Comparison of ENCODE assay signal across 27 cellular contexts in genomic region chr3:88307666-88308065, GRCh38.
"Had no signal": no experiment of that assay in that cellular context is flagged by ENCODE, and none has a peak within 500 bp of the region (broad histone marks: within the 10 kb centered on the region; RNA-seq: fewer than 3 reads in every experiment).

No MANE protein-coding gene starts in this region.

- H3K4me1 ChIP-seq: body of pancreas, gastrocnemius medialis, parathyroid adenoma, right atrium auricular region, thyroid gland had no signal

- H3K27me3 ChIP-seq: body of pancreas, dorsolateral prefrontal cortex, gastrocnemius medialis, right atrium auricular region, thyroid gland had no signal

- H3K4me2 ChIP-seq: smooth muscle cell had no signal

- DNase-seq: activated CD4-positive, alpha-beta T cell treated with anti-CD3 and anti-CD28 coated beads for 4 hours; activated CD4-positive, alpha-beta T cell treated with anti-CD3 and anti-CD28 coated beads, Interleukin-2, amount 50 U/mL, for 4 hours; activated CD8-positive, alpha-beta memory T cell treated with anti-CD3 and anti-CD28 coated beads for 24 hours; activated effector memory CD4-positive, alpha-beta T cell treated with Interleukin-2 at 50 U/mL for 16 hours; activated naive CD4-positive, alpha-beta T cell treated with Interleukin-2 at 50 U/mL for 16 hours; aorta; body of pancreas; dorsolateral prefrontal cortex; effector memory CD4-positive, alpha-beta T cell; erythroblast; gastrocnemius medialis; hippocampal formation; left cardiac atrium; left ventricle myocardium superior; naive B cell; occipital lobe; stimulated activated CD4-positive, alpha-beta T cell treated with anti-CD3 and anti-CD28 coated beads, Interleukin-1b, Interleukin-23, amount 100 ng/mL, for 48 hours; stimulated activated CD4-positive, alpha-beta T cell treated with anti-CD3 and anti-CD28 coated beads, Interleukin-4, amount 100 ng/mL, for 4 hours; stimulated activated CD8-positive, alpha-beta memory T cell treated with anti-CD3 and anti-CD28 coated beads, Interleukin-4, amount 100 ng/mL, for 48 hours; stimulated activated naive CD8-positive, alpha-beta T cell treated with anti-CD3 and anti-CD28 coated beads, Interleukin-15, amount 100 ng/mL, for 72 hours; substantia nigra; thyroid gland had no signal

- H3K79me2 ChIP-seq: parathyroid adenoma had no signal

- H3K9me3 ChIP-seq: body of pancreas, gastrocnemius medialis, right atrium auricular region, thyroid gland had no signal

- H3K36me3 ChIP-seq: gastrocnemius medialis, right atrium auricular region, thyroid gland had no signal

- H3K27ac ChIP-seq: body of pancreas, coronary artery, dorsolateral prefrontal cortex, gastrocnemius medialis, parathyroid adenoma, right atrium auricular region, thyroid gland had no signal

- H3K4me3 ChIP-seq: body of pancreas, coronary artery, dorsolateral prefrontal cortex, gastrocnemius medialis, right atrium auricular region, smooth muscle cell, thyroid gland had no signal

- H3K9ac ChIP-seq: parathyroid adenoma had no signal

- ATAC-seq: body of pancreas; gastrocnemius medialis; left cardiac atrium; left ventricle myocardium superior; stimulated activated memory B cell treated with anti-CD40 and anti-IgM and Interleukin-4, amounts not matched to agents 10 μg/mL and 1 μg/mL and 100 μg/mL, for 72 hours; stimulated activated naive CD8-positive, alpha-beta T cell treated with anti-CD3 and anti-CD28 coated beads, Interleukin-15, amount 100 ng/mL, for 72 hours had no signal

- H2AFZ ChIP-seq: parathyroid adenoma had no signal
